In genomic region chr22:49228431-49229037, GRCh38 we compare ENCODE assay signal across 18 cellular contexts.
A peak's percentile ranks its signal among the peaks of the same experiment; 100 is the strongest.
DNase-seq lines count a peak whose midpoint lies in the region; ATAC-seq and TF ChIP-seq lines count a peak whose summit lies in the region.
"Had no signal": no experiment of that assay in that cellular context is flagged by ENCODE, and none has a peak within 500 bp of the region (broad histone marks: within the 10 kb centered on the region; RNA-seq: fewer than 3 reads in every experiment).

No MANE protein-coding gene starts in this region.

- H3K27ac Mint-ChIP-seq in activated CD8-positive, alpha-beta memory T cell treated with anti-CD3 and anti-CD28 coated beads, Interleukin-2, amount 10 ng/mL, durations not matched to agents 7 days and 5 days, result no peak overlapping the region
- no peak overlapping the region for H3K27ac Mint-ChIP-seq in chondrocyte (ENCODE audit: unreplicated experiment)
- H3K27ac Mint-ChIP-seq: CD8-positive, alpha-beta memory T cell had no signal

- 63 to 74% methylated on average over 6 of the region's 6 CpGs for WGBS in lung, 2 donors
- 84 to 92% methylated on average over 2 to 6 of the region's 6 CpGs for WGBS in testis, 2 donors

- H3K79me2 ChIP-seq in PC-9 (ENCODE audit: low read depth), result no peaks in the 10 kb centered on the region

- no peak for TF ChIP-seq CTCF in chondrocyte (IDR thresholded peaks at IDR 0.05)
- no peak for TF ChIP-seq CTCF in lung (IDR thresholded peaks at IDR 0.05; ENCODE audit: control extremely low read depth, extremely low read depth)
- no peak for TF ChIP-seq CTCF in testis (IDR thresholded peaks at IDR 0.05)
- no peak for TF ChIP-seq CTCF in PC-9 (conservative IDR thresholded peaks at IDR 0.05)

- no TSS peak for BruUV-seq in PC-9 (replicated peaks; lab: Mats Ljungman, UMichigan)

- H3K36me3 ChIP-seq in lung (ENCODE audit: control insufficient read depth in 2 of 2, insufficient read depth in 2 of 2, low read length in 2 of 2) (no peaks in the 10 kb centered on the region), testis (ENCODE audit: low read depth, missing control alignments) (no peaks in the 10 kb centered on the region), PC-9 (ENCODE audit: low read depth) (no peaks in the 10 kb centered on the region)

- no peak overlapping the region for H2AFZ ChIP-seq in PC-9

- no peaks in the 10 kb centered on the region for H3K9me3 Mint-ChIP-seq in activated CD8-positive, alpha-beta memory T cell treated with anti-CD3 and anti-CD28 coated beads, Interleukin-2, amount 10 ng/mL, durations not matched to agents 7 days and 5 days (ENCODE audit: low read depth)
- H3K9me3 Mint-ChIP-seq in chondrocyte (ENCODE audit: low read depth), result peaks cover 30% of the 10 kb centered on the region
- H3K9me3 Mint-ChIP-seq: CD8-positive, alpha-beta memory T cell had no signal

- CTCF ChIA-PET in activated CD8-positive, alpha-beta memory T cell treated with anti-CD3 and anti-CD28 coated beads, Interleukin-2, amount 10 ng/mL, durations not matched to agents 7 days and 5 days (lab: Charles Lee), result no interaction called here
- CTCF ChIA-PET in PC-9 (lab: Charles Lee), result no interaction called here

- no peak overlapping the region for H3K27ac ChIP-seq in lung (ENCODE audit: low read depth in 1 of 2, low read length in 1 of 2)
- H3K27ac ChIP-seq in testis, result no peak overlapping the region
- no peak overlapping the region for H3K27ac ChIP-seq in PC-9

- H3K27me3 ChIP-seq in lung (ENCODE audit: control insufficient read depth, insufficient read depth), result no peaks in the 10 kb centered on the region
- no peaks in the 10 kb centered on the region for H3K27me3 ChIP-seq in testis
- peaks cover 54% of the 10 kb centered on the region for H3K27me3 ChIP-seq in PC-9 (ENCODE audit: insufficient read depth, low read depth)

- peaks cover 3% of the 10 kb centered on the region; the same call in 1 of the 2 replicates for H4K20me1 ChIP-seq in PC-9 (ENCODE audit: insufficient read depth)

- no peaks in the 10 kb centered on the region for H3K27me3 Mint-ChIP-seq in activated CD8-positive, alpha-beta memory T cell treated with anti-CD3 and anti-CD28 coated beads, Interleukin-2, amount 10 ng/mL, durations not matched to agents 7 days and 5 days
- H3K27me3 Mint-ChIP-seq in chondrocyte (ENCODE audit: low read depth), result no peaks in the 10 kb centered on the region

- H3F3A ChIP-seq in PC-9 (ENCODE audit: insufficient read depth, low read depth), result no peaks in the 10 kb centered on the region

- H3K36me3 Mint-ChIP-seq in activated CD8-positive, alpha-beta memory T cell treated with anti-CD3 and anti-CD28 coated beads, Interleukin-2, amount 10 ng/mL, durations not matched to agents 7 days and 5 days, result no peaks in the 10 kb centered on the region
- H3K36me3 Mint-ChIP-seq in chondrocyte (ENCODE audit: low read depth), result no peaks in the 10 kb centered on the region
- H3K36me3 Mint-ChIP-seq: CD8-positive, alpha-beta memory T cell had no signal

- intact Hi-C loops in testis (cut with DNase I; ENCODE audit: low total_unique reads), result no loop called here
- intact Hi-C loops in PC-9 (cut with micrococcal nuclease; ENCODE audit: unreplicated experiment), result no loop called here

- TF ChIP-seq POLR2A in testis (IDR thresholded peaks at IDR 0.05), result no peak

- H3K4me1 ChIP-seq in lung (ENCODE audit: control insufficient read depth in 2 of 2, insufficient read depth in 2 of 2, low read length in 2 of 2) (no peaks in the 10 kb centered on the region), testis (no peaks in the 10 kb centered on the region), PC-9 (replicated peaks; ENCODE audit: insufficient read depth) (no peaks in the 10 kb centered on the region)

- no peaks in the 10 kb centered on the region for H3K4me1 Mint-ChIP-seq in activated CD8-positive, alpha-beta memory T cell treated with anti-CD3 and anti-CD28 coated beads, Interleukin-2, amount 10 ng/mL, durations not matched to agents 7 days and 5 days
- H3K4me1 Mint-ChIP-seq in chondrocyte (ENCODE audit: low read depth), result no peaks in the 10 kb centered on the region
- H3K4me1 Mint-ChIP-seq: CD8-positive, alpha-beta memory T cell had no signal

- no peak overlapping the region for H3K4me3 ChIP-seq in lung
- no peak overlapping the region for H3K4me3 ChIP-seq in testis
- H3K4me3 ChIP-seq in PC-9, result no peak overlapping the region

- no peak overlapping the region for H3K4me3 Mint-ChIP-seq in activated CD8-positive, alpha-beta memory T cell treated with anti-CD3 and anti-CD28 coated beads, Interleukin-2, amount 10 ng/mL, durations not matched to agents 7 days and 5 days
- no peak overlapping the region for H3K4me3 Mint-ChIP-seq in chondrocyte (ENCODE audit: unreplicated experiment)
- H3K4me3 Mint-ChIP-seq: CD8-positive, alpha-beta memory T cell had no signal

- H3K9me2 ChIP-seq in PC-9 (ENCODE audit: insufficient read depth), result no peaks in the 10 kb centered on the region
- H3K9me2 ChIP-seq: SK-N-SH had no signal

- H3K9me3 ChIP-seq in lung (ENCODE audit: control insufficient read depth in 2 of 2, insufficient read depth in 1 of 2, low read length in 1 of 2), result peaks cover 0 to 4% of the 10 kb centered on the region in 2 donors
- H3K9me3 ChIP-seq in testis, result no peaks in the 10 kb centered on the region
- H3K9me3 ChIP-seq in PC-9 (ENCODE audit: insufficient read depth, low read depth), result no peaks in the 10 kb centered on the region
- H3K9me3 ChIP-seq: SK-N-SH had no signal

- no peak for ATAC-seq in activated CD8-positive, alpha-beta memory T cell treated with anti-CD3 and anti-CD28 coated beads, Interleukin-2, amount 10 ng/mL, durations not matched to agents 7 days and 5 days
- ATAC-seq in lung (ENCODE audit: insufficient read depth, low FRiP score) (no peak), GM19328 (IDR thresholded peaks at IDR 0.05; ENCODE audit: unreplicated experiment) (no peak)

- no peak overlapping the region for H3K4me2 ChIP-seq in PC-9
- H3K4me2 ChIP-seq: SK-N-SH had no signal

- DNase-seq in activated CD8-positive, alpha-beta memory T cell treated with anti-CD3 and anti-CD28 coated beads, Interleukin-2, amount 10 ng/mL, durations not matched to agents 7 days and 5 days, result peak; percentile 29
- no peak for DNase-seq in activated CD8-positive, alpha-beta memory T cell treated with anti-CD3 and anti-CD28 coated beads, Interleukin-2, amount 50 U/mL, for 48 hours
- DNase-seq in chondrocyte (ENCODE audit: low spot score), result peak; percentile 14
- peak; percentile 15 for DNase-seq in lung (ENCODE audit: low spot score)
- peak; percentile 8 for DNase-seq in testis
- DNase-seq in PC-9, result no peak
- no peak for DNase-seq in epidermal melanocyte (ENCODE audit: insufficient read length, low spot score)
- DNase-seq: ACHN; C1 segment of cervical spinal cord; CD8-positive, alpha-beta memory T cell; KG1; NCI-H1417 treated with DMSO at 0.1 percent for 48 hours; NCI-H2081; NCI-H524 treated with DMSO at 0.1 percent for 48 hours; NK-92 treated with Interleukin-12 subunit alpha and Interleukin-12 subunit beta, amount 100 ng/mL, for 24 hours; Right ventricle myocardium superior; SK-N-SH had no signal

- POLR2A ChIA-PET in PC-9 (lab: Charles Lee; ENCODE audit: unreplicated experiment), result no interaction called here

Comparison
In these comparisons a context has a peak if more than half of its experiments do, and no peak if none do; other contexts are left out.
1. DNase-seq: peak in activated CD8-positive, alpha-beta memory T cell treated with anti-CD3 and anti-CD28 coated beads, Interleukin-2, amount 10 ng/mL, durations not matched to agents 7 days and 5 days (single experiment), chondrocyte (single experiment), lung (single experiment) and testis (single experiment); none in activated CD8-positive, alpha-beta memory T cell treated with anti-CD3 and anti-CD28 coated beads, Interleukin-2, amount 50 U/mL, for 48 hours (single experiment), PC-9 (0 of 2) and epidermal melanocyte (single experiment).